1 cellular context compared by ENCODE assay signal in genomic region chr22:45597460-45598192, GRCh38.
TF ChIP-seq lines count a peak whose summit lies in the region.

No MANE protein-coding gene starts in this region.

TF ChIP-seq in HepG2, 621 proteins besides CTCF, POLR2A, EP300 and RAD21 (continued from another document):
- TF ChIP-seq ZBTB49 (CRISPR knock-in tag; IDR thresholded peaks at IDR 0.05; ENCODE audit: borderline replicate concordance) (no peak), JARID2 (CRISPR knock-in tag; IDR thresholded peaks at IDR 0.05; ENCODE audit: insufficient replicate concordance) (no peak), SNRNP70 (IDR thresholded peaks at IDR 0.05; ENCODE audit: low read depth, low read length) (no peak), POLR2G (IDR thresholded peaks at IDR 0.05; ENCODE audit: low read depth, low read length) (no peak), ELK4 (CRISPR knock-in tag; IDR thresholded peaks at IDR 0.05; ENCODE audit: borderline replicate concordance) (no peak), NFRKB (IDR thresholded peaks at IDR 0.05) (no peak), HNRNPL (IDR thresholded peaks at IDR 0.05; ENCODE audit: low read depth, low read length) (0 out of 2 replicates have a peak, but pooled peaks have one; percentile 35), ZNF207 (IDR thresholded peaks at IDR 0.05; ENCODE audit: borderline replicate concordance) (no peak), ZZZ3 (CRISPR knock-in tag; IDR thresholded peaks at IDR 0.05; ENCODE audit: borderline replicate concordance) (0 out of 2 replicates have a peak, but pooled peaks have one; percentile 26), RARA (CRISPR knock-in tag; IDR thresholded peaks at IDR 0.05) (peak; percentile 67; the same call in 1 of the 2 replicates), HDAC2 (CRISPR knock-in tag; IDR thresholded peaks at IDR 0.05) (peak; percentile 81), DRAP1 (CRISPR knock-in tag; IDR thresholded peaks at IDR 0.05) (no peak), ZNF234 (CRISPR knock-in tag; conservative IDR thresholded peaks at IDR 0.05) (no peak), SKI (IDR thresholded peaks at IDR 0.05; ENCODE audit: partially characterized antibody) (peak; percentile 39), KDM6A (CRISPR knock-in tag; IDR thresholded peaks at IDR 0.05; ENCODE audit: low read depth) (no peak), ZBTB14 (CRISPR knock-in tag; IDR thresholded peaks at IDR 0.05) (no peak), ZBTB26 (CRISPR knock-in tag; IDR thresholded peaks at IDR 0.05; ENCODE audit: borderline replicate concordance) (peak; percentile 53; the same call in 1 of the 2 replicates), GZF1 (CRISPR knock-in tag; IDR thresholded peaks at IDR 0.05) (no peak), NR2F2 (IDR thresholded peaks at IDR 0.05; ENCODE audit: borderline replicate concordance, low read depth) (no peak), ZNF446 (CRISPR knock-in tag; IDR thresholded peaks at IDR 0.05) (no peak), GABPA (IDR thresholded peaks at IDR 0.05; ENCODE audit: low read depth, low read length) (no peak), GABPA (CRISPR knock-in tag; IDR thresholded peaks at IDR 0.05; ENCODE audit: low read depth) (no peak), GATAD2A (CRISPR knock-in tag; IDR thresholded peaks at IDR 0.05) (peak; percentile 66)
